Comparison of ENCODE assay signal across 9 cellular contexts in the genomic region with DNA sequence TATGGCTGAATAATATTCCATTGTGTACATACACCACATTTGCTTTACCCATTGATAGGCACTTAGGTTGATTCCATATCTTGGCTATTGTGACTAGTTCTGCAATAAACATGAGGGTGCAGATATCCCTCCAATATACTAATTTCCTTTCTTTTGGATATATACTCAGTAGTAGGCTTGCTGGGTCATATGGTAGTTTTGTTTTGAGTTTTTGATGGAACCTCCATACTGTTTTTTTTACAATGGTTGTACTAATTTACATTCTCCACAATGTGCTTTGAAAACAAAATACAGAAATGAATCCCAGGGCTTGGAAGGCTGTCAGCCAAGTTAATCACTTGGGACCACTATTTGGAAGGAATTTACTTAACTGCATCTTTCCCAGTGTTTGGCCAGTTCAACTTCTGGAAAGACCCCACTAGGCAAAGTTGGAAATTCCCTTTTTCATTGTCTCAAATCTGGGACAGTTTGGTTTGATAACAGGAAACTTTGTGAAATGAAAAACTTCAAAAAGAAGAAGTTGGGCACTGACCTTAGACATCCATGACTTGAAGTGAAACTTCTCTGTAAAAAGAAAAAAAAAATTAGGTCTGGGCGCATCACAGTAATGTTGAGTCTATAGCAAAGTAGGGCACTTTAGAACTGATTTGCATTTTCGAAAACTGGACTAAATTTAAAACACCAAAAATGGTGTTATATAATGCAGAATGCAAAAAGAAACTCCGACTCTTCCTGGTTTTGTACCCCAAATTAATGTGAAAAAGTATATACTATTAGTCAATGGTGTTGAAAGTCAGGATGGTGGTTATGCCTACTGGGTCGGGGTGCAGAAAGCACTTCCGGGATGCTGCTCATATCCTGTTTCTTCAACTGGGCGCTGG. TPM values are rescaled to one million over a fixed set of nuclear protein-coding genes. Genes with fewer than 3 reads are reported as not detected.
DNase-seq lines count a peak whose midpoint lies in the region; ATAC-seq and TF ChIP-seq lines count a peak whose summit lies in the region.
"Had no signal": no experiment of that assay in that cellular context is flagged by ENCODE, and none has a peak within 500 bp of the region (broad histone marks: within the 10 kb centered on the region; RNA-seq: fewer than 3 reads in every experiment).

No MANE protein-coding gene starts in this region.

- ATAC-seq in GM18499 (IDR thresholded peaks at IDR 0.05; ENCODE audit: insufficient read depth, unreplicated experiment) (peak; percentile 36), GM21390 (IDR thresholded peaks at IDR 0.05; ENCODE audit: unreplicated experiment) (peak; percentile 64)
- ATAC-seq: body of pancreas had no signal

- TF ChIP-seq CTCF in HL-60 (IDR thresholded peaks at IDR 0.05; ENCODE audit: insufficient read depth, low read length), result no peak
- TF ChIP-seq CTCF in prostate gland (IDR thresholded peaks at IDR 0.05), result no peak

- H3K9me3 ChIP-seq in prostate gland, result no peaks in the 10 kb centered on the region
- H3K9me3 ChIP-seq: body of pancreas had no signal

- peaks cover 2% of the 10 kb centered on the region for H3K27me3 ChIP-seq in HL-60 (ENCODE audit: insufficient read depth, poor library complexity, severe bottlenecking)
- H3K27me3 ChIP-seq in layer of hippocampus (ENCODE audit: control insufficient read depth, insufficient read depth, low read length), result no peaks in the 10 kb centered on the region
- H3K27me3 ChIP-seq in prostate gland (replicated peaks; ENCODE audit: insufficient read depth), result no peaks in the 10 kb centered on the region
- H3K27me3 ChIP-seq: body of pancreas had no signal

- intact Hi-C loops in prostate gland (cut with DNase I), result no loop called here

- WGBS in prostate gland, result 90% methylated on average over 6 of the region's 6 CpGs

- H3K27ac ChIP-seq in HL-60 (replicated peaks), result peak overlapping the region; percentile 69
- peak overlapping the region; percentile 73 for H3K27ac ChIP-seq in layer of hippocampus (ENCODE audit: low read depth, low read length)
- H3K27ac ChIP-seq in prostate gland, result no peak overlapping the region
- no peak overlapping the region for H3K27ac ChIP-seq in substantia nigra (ENCODE audit: low read depth, low read length, poor library complexity, severe bottlenecking)

- peaks cover 9% of the 10 kb centered on the region for H3K4me1 ChIP-seq in prostate gland (replicated peaks)

- no peak for TF ChIP-seq POLR2A in prostate gland (IDR thresholded peaks at IDR 0.05)

- DNase-seq in HL-60 (ENCODE audit: low read depth in 1 of 2, low spot score in 1 of 2) (peak; percentile 15 to 68), prostate gland (ENCODE audit: low spot score) (no peak), substantia nigra (lab: John Stamatoyannopoulos, UW) (no peak), glomerular visceral epithelial cell (ENCODE audit: extremely low spot score) (no peak), GF-D8 (lab: John Stamatoyannopoulos, UW) (no peak)

- 0 out of 2 replicates have a peak overlapping the region, but pooled peaks have one; percentile 4 for H3K4me3 ChIP-seq in HL-60 (replicated peaks; ENCODE audit: insufficient read depth, low read length)
- H3K4me3 ChIP-seq in prostate gland, result no peak overlapping the region
- H3K4me3 ChIP-seq: body of pancreas had no signal

- H3K36me3 ChIP-seq in prostate gland, result no peaks in the 10 kb centered on the region

RNA-seq across cellular contexts. Expression of a gene that starts 6.0 kb away (rescaled TPM):
- 100 to 1,000 TPM; 257 to 415 TPM for total RNA-seq in prostate gland

Comparison
In these comparisons a context has a peak if more than half of its experiments do, and no peak if none do; other contexts are left out.
1. DNase-seq: peak in HL-60 (2 of 2); none in prostate gland (single experiment), substantia nigra (0 of 49), glomerular visceral epithelial cell (single experiment) and GF-D8 (single experiment).
2. H3K27ac ChIP-seq: peak in HL-60 (single experiment) and layer of hippocampus (single experiment); none in prostate gland (0 of 2) and substantia nigra (single experiment).